Comparison of ENCODE assay signal across 29 cellular contexts in the genomic region with DNA sequence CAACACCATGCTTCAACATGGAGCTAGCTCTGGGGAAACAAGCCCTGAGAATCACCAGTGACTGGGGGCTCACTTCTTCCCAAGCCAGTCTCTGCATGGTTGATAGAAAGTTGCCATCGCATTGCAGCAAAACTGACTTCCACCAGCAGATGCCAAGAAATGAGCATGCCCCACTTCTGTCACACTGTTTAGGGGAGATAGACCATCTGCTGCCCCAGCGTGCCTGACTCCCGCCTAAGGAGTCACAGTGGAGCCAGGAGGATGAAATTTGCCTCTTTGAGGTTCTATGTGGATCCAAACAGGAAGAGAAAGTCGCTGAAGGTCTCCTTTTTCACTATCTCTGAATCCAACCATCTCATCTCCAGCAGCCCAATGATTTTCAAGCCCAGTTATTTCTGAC.
"Had no signal": no experiment of that assay in that cellular context is flagged by ENCODE, and none has a peak within 500 bp of the region (broad histone marks: within the 10 kb centered on the region; RNA-seq: fewer than 3 reads in every experiment).

No MANE protein-coding gene starts in this region.

- H2AFZ ChIP-seq: hepatocyte, parathyroid adenoma had no signal

- H3K36me3 ChIP-seq: gastroesophageal sphincter, right lobe of liver, thyroid gland, upper lobe of right lung had no signal

- H3K9me3 ChIP-seq: body of pancreas, gastroesophageal sphincter, right lobe of liver, thyroid gland, upper lobe of right lung had no signal

- H3K9ac ChIP-seq: parathyroid adenoma had no signal

- H3K4me1 ChIP-seq: body of pancreas, gastroesophageal sphincter, parathyroid adenoma, right lobe of liver, upper lobe of right lung had no signal

- H3K36me3 Mint-ChIP-seq: activated naive CD4-positive, alpha-beta T cell treated with anti-CD3 and anti-CD28 coated beads, Interleukin-2, amount 50 U/mL, for 72 hours; memory B cell; naive thymus-derived CD4-positive, alpha-beta T cell; stimulated activated effector memory CD8-positive, alpha-beta T cell treated with anti-CD3 and anti-CD28 coated beads, Interleukin-12 subunit alpha, Interleukin-12 subunit beta, amount 100 ng/mL, for 72 hours had no signal

- H3K9me3 Mint-ChIP-seq: activated T-cell treated with anti-CD3 and anti-CD28 coated beads, Interleukin-2, amount 50 U/mL, for 72 hours; memory B cell; stimulated activated effector memory CD8-positive, alpha-beta T cell treated with anti-CD3 and anti-CD28 coated beads, Interleukin-12 subunit alpha, Interleukin-12 subunit beta, amount 100 ng/mL, for 72 hours; stimulated activated naive CD8-positive, alpha-beta T cell treated with anti-CD3 and anti-CD28 coated beads, Interleukin-15, Interleukin-2, amounts not matched to agents 100 ng/mL and 50 ng/mL, for 24 hours; T-helper 2 cell treated with Interferon-gamma antibody and Interleukin-4, amounts not matched to agents 5 μg/mL and 100 μg/mL, for 36 hours had no signal

- H3K4me3 Mint-ChIP-seq: activated CD4-positive, alpha-beta T cell treated with anti-CD3 and anti-CD28 coated beads for 36 hours; activated T-cell treated with anti-CD3 and anti-CD28 coated beads, Interleukin-2, amount 50 U/mL, for 72 hours; memory B cell; naive thymus-derived CD4-positive, alpha-beta T cell; stimulated activated effector memory CD8-positive, alpha-beta T cell treated with anti-CD3 and anti-CD28 coated beads, Interleukin-12 subunit alpha, Interleukin-12 subunit beta, amount 100 ng/mL, for 72 hours; stimulated activated naive CD8-positive, alpha-beta T cell treated with anti-CD3 and anti-CD28 coated beads, Interleukin-15, Interleukin-2, amounts not matched to agents 100 ng/mL and 50 ng/mL, for 24 hours; T-helper 2 cell treated with Interferon-gamma antibody and Interleukin-4, amounts not matched to agents 5 μg/mL and 100 μg/mL, for 36 hours had no signal

- H3K79me2 ChIP-seq: hepatocyte, parathyroid adenoma had no signal

- H3K4me3 ChIP-seq: body of pancreas, coronary artery, dorsolateral prefrontal cortex, gastroesophageal sphincter, hepatocyte, right lobe of liver, thyroid gland, upper lobe of right lung had no signal

- H3K4me2 ChIP-seq: hepatocyte had no signal

- H3K27ac ChIP-seq: body of pancreas, dorsolateral prefrontal cortex, gastroesophageal sphincter, hepatocyte, parathyroid adenoma, right lobe of liver, thyroid gland, upper lobe of right lung had no signal

- DNase-seq: activated CD4-positive, alpha-beta T cell treated with anti-CD3 and anti-CD28 coated beads for 36 hours; activated CD4-positive, CD25-positive, alpha-beta regulatory T cell; activated naive CD4-positive, alpha-beta T cell; activated T-cell treated with anti-CD3 and anti-CD28 coated beads for 4 hours; activated T-cell treated with anti-CD3 and anti-CD28 coated beads, Interleukin-2, amount 50 U/mL, for 72 hours; body of pancreas; cerebellar nuclear complex; effector memory CD4-positive, alpha-beta T cell; erythroblast; kidney; left colon; midbrain; naive thymus-derived CD4-positive, alpha-beta T cell; right lobe of liver; stimulated activated CD4-positive, alpha-beta T cell treated with anti-CD3 and anti-CD28 coated beads, Interleukin-12 subunit alpha, Interleukin-12 subunit beta, amount 100 ng/mL, for 4 hours; stimulated activated CD4-positive, alpha-beta T cell treated with anti-CD3 and anti-CD28 coated beads, Interleukin-4, amount 100 ng/mL, for 24 hours; T-helper 1 cell; thyroid gland; upper lobe of right lung had no signal

- FAIRE-seq: kidney had no signal

- H3K27me3 ChIP-seq: body of pancreas, gastroesophageal sphincter, hepatocyte, right lobe of liver, thyroid gland, upper lobe of right lung had no signal

- H3K27ac Mint-ChIP-seq: activated CD4-positive, alpha-beta T cell treated with anti-CD3 and anti-CD28 coated beads for 36 hours; activated naive CD4-positive, alpha-beta T cell treated with anti-CD3 and anti-CD28 coated beads, Interleukin-2, amount 50 U/mL, for 72 hours; activated T-cell treated with anti-CD3 and anti-CD28 coated beads, Interleukin-2, amount 50 U/mL, for 72 hours; memory B cell; naive thymus-derived CD4-positive, alpha-beta T cell; stimulated activated effector memory CD8-positive, alpha-beta T cell treated with anti-CD3 and anti-CD28 coated beads, Interleukin-12 subunit alpha, Interleukin-12 subunit beta, amount 100 ng/mL, for 72 hours; stimulated activated naive CD8-positive, alpha-beta T cell treated with anti-CD3 and anti-CD28 coated beads, Interleukin-15, Interleukin-2, amounts not matched to agents 100 ng/mL and 50 ng/mL, for 24 hours; T-helper 2 cell treated with Interferon-gamma antibody and Interleukin-4, amounts not matched to agents 5 μg/mL and 100 μg/mL, for 36 hours had no signal

- H3K4me1 Mint-ChIP-seq: activated CD4-positive, alpha-beta T cell treated with anti-CD3 and anti-CD28 coated beads for 36 hours; naive thymus-derived CD4-positive, alpha-beta T cell; stimulated activated effector memory CD8-positive, alpha-beta T cell treated with anti-CD3 and anti-CD28 coated beads, Interleukin-12 subunit alpha, Interleukin-12 subunit beta, amount 100 ng/mL, for 72 hours had no signal

- H3K27me3 Mint-ChIP-seq: stimulated activated naive CD8-positive, alpha-beta T cell treated with anti-CD3 and anti-CD28 coated beads, Interleukin-15, Interleukin-2, amounts not matched to agents 100 ng/mL and 50 ng/mL, for 24 hours had no signal

- ATAC-seq: activated CD4-positive, alpha-beta T cell treated with anti-CD3 and anti-CD28 coated beads for 36 hours; activated naive CD4-positive, alpha-beta T cell treated with anti-CD3 and anti-CD28 coated beads, Interleukin-2, amount 50 U/mL, for 72 hours; activated T-cell treated with anti-CD3 and anti-CD28 coated beads, Interleukin-2, amount 50 U/mL, for 72 hours; body of pancreas; gastroesophageal sphincter; left colon; naive thymus-derived CD4-positive, alpha-beta T cell; right lobe of liver; stimulated activated effector memory CD8-positive, alpha-beta T cell treated with anti-CD3 and anti-CD28 coated beads, Interleukin-12 subunit alpha, Interleukin-12 subunit beta, amount 100 ng/mL, for 72 hours; upper lobe of right lung had no signal
